ENCODE assay signal across 7 cellular contexts in genomic region chr1:153011359-153011758, GRCh38. TPM values are rescaled to one million over a fixed set of nuclear protein-coding genes. Genes with fewer than 3 reads are reported as not detected.
"Had no signal": no experiment of that assay in that cellular context is flagged by ENCODE, and none has a peak within 500 bp of the region (broad histone marks: within the 10 kb centered on the region; RNA-seq: fewer than 3 reads in every experiment).

No MANE protein-coding gene starts in this region.

RNA-seq across cellular contexts. Expression of gene SPRR3, which starts 9.8 kb away (rescaled TPM):
- total RNA-seq: LHCN-M2, MCF 10A, Right ventricle myocardium superior, SJSA1 had no signal
- polyA plus RNA-seq: SK-N-SH had no signal

RNA-seq across cellular contexts. Expression of gene SPRR1B, which starts 19.6 kb away (rescaled TPM):
- total RNA-seq: LHCN-M2, PC-3, Peyer's patch, Right ventricle myocardium superior, SJSA1 had no signal
- polyA plus RNA-seq: SK-N-SH had no signal

RNA-seq across cellular contexts. Expression of gene SPRR1A, which starts 27.5 kb away (rescaled TPM):
- total RNA-seq: LHCN-M2, MCF 10A, PC-3, Peyer's patch, Right ventricle myocardium superior, SJSA1 had no signal
- polyA plus RNA-seq: SK-N-SH had no signal

RNA-seq across cellular contexts. Expression of gene SPRR2D, which starts 29.6 kb away (rescaled TPM):
- total RNA-seq: LHCN-M2, PC-3, Peyer's patch, Right ventricle myocardium superior, SJSA1 had no signal
- polyA plus RNA-seq: SK-N-SH had no signal

RNA-seq across cellular contexts. Expression of gene SPRR4, which starts 40.9 kb away (rescaled TPM):
- total RNA-seq: LHCN-M2, MCF 10A, PC-3, Peyer's patch, Right ventricle myocardium superior, SJSA1 had no signal
- polyA plus RNA-seq: SK-N-SH had no signal
